9 cellular contexts compared by ENCODE assay signal in the genomic region with DNA sequence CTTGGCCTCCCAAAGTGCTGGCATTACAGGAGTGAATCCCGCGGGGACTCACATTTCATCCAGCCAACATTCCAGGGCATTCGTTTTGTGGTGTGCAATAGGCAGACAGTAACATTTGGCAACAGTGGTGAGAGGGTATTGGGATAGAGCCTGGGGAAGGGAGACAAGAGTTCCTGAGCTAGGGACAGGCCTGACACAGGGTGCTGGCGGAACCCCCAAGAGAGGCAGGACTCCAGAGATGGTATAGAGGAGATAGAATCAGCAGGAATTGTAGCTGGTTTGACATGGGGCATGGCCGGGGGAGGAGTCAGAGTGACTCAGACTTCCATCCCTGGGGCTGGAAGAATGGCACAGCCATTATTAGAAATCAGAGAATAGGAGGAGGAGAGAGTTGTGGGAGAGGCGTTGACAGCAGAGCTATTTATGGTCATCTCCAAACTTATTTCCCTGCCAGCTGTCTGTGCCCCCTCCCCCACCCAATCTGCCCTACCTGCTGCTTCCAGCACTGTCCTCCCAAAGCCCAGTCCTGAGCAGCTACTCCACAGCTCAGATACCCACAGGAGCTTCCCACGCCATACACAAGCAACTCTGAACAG. TPM values are rescaled to one million over a fixed set of nuclear protein-coding genes. Genes with fewer than 3 reads are reported as not detected.
DNase-seq lines count a peak whose midpoint lies in the region; ATAC-seq and TF ChIP-seq lines count a peak whose summit lies in the region.
"Had no signal": no experiment of that assay in that cellular context is flagged by ENCODE, and none has a peak within 500 bp of the region (broad histone marks: within the 10 kb centered on the region; RNA-seq: fewer than 3 reads in every experiment).

No MANE protein-coding gene starts in this region.

- H3K79me2 ChIP-seq in neural progenitor cell (ENCODE audit: low read depth) (no peaks in the 10 kb centered on the region), MM.1S (ENCODE audit: low read length) (peaks cover 14% of the 10 kb centered on the region)

- H2AFZ ChIP-seq in neural progenitor cell (replicated peaks) (peak overlapping the region; percentile 27), MM.1S (ENCODE audit: low read length) (no peak overlapping the region)

- H3K27ac Mint-ChIP-seq in neural progenitor cell = peak overlapping the region; percentile 70
- no peak overlapping the region for H3K27ac Mint-ChIP-seq in activated T-cell treated with anti-CD3 and anti-CD28 coated beads, Interleukin-2, amount 50 U/mL, for 72 hours

- H3K9ac ChIP-seq in neural progenitor cell (no peak overlapping the region), MM.1S (ENCODE audit: low read length) (no peak overlapping the region)

- no peaks in the 10 kb centered on the region for H3K9me3 Mint-ChIP-seq in neural progenitor cell
- no peaks in the 10 kb centered on the region for H3K9me3 Mint-ChIP-seq in activated T-cell treated with anti-CD3 and anti-CD28 coated beads, Interleukin-2, amount 50 U/mL, for 72 hours

- H3K27ac ChIP-seq in esophagus (ENCODE audit: low read depth in 2 of 2, low read length in 1 of 2) (peak overlapping the region; percentile 65 to 69), neural progenitor cell (no peak overlapping the region), MM.1S (ENCODE audit: low read length) (no peak overlapping the region)

- no peak for ATAC-seq in activated T-cell treated with anti-CD3 and anti-CD28 coated beads, Interleukin-2, amount 50 U/mL, for 72 hours (replicated peaks in 1 of 2)
- no peak for ATAC-seq in HG03460 (IDR thresholded peaks at IDR 0.05; ENCODE audit: unreplicated experiment)

- 46 to 48% methylated on average over 7 of the region's 7 CpGs for WGBS in esophagus, 2 donors

- no peaks in the 10 kb centered on the region for H3K27me3 ChIP-seq in esophagus (ENCODE audit: control insufficient read depth in 1 of 2, insufficient read depth in 2 of 2, low read length in 2 of 2)
- H3K27me3 ChIP-seq in neural progenitor cell = peaks cover 21% of the 10 kb centered on the region
- no peaks in the 10 kb centered on the region for H3K27me3 ChIP-seq in MM.1S (replicated peaks; ENCODE audit: insufficient read depth, low read length)

- peak; percentile 88 for DNase-seq in DMS53 (lab: John Stamatoyannopoulos, UW)
- peak; percentile 10 for DNase-seq in NCI-H526 treated with DMSO at 0.1 percent for 48 hours (lab: John Stamatoyannopoulos, UW)
- no peak for DNase-seq in neural progenitor cell (ENCODE audit: low spot score)
- no peak for DNase-seq in activated T-cell treated with anti-CD3 and anti-CD28 coated beads, Interleukin-2, amount 50 U/mL, for 72 hours
- no peak for DNase-seq in NOMO-1 treated with dmso at 0.1 percent for 144 hours (lab: John Stamatoyannopoulos, UW; ENCODE audit: unreplicated experiment)
- DNase-seq in MM.1S = no peak

- peaks cover 25% of the 10 kb centered on the region for H3K27me3 Mint-ChIP-seq in neural progenitor cell (ENCODE audit: insufficient read depth, low read depth)
- H3K27me3 Mint-ChIP-seq in activated T-cell treated with anti-CD3 and anti-CD28 coated beads, Interleukin-2, amount 50 U/mL, for 72 hours (ENCODE audit: low read depth) = peaks cover 13% of the 10 kb centered on the region

- H3K4me3 ChIP-seq in esophagus (ENCODE audit: low read depth in 1 of 2, low read length in 2 of 2) (no peak overlapping the region), neural progenitor cell (no peak overlapping the region), MM.1S (ENCODE audit: low read length) (no peak overlapping the region)
- H3K4me3 ChIP-seq: skin epidermis had no signal

- H3K9me3 ChIP-seq in esophagus (ENCODE audit: control insufficient read depth in 2 of 2, insufficient read depth in 1 of 2, low read depth in 1 of 2, low read length in 1 of 2) = no peaks in the 10 kb centered on the region
- no peaks in the 10 kb centered on the region for H3K9me3 ChIP-seq in neural progenitor cell (ENCODE audit: low read depth)
- no peaks in the 10 kb centered on the region for H3K9me3 ChIP-seq in MM.1S (replicated peaks; ENCODE audit: insufficient read depth, low read length)

- no peaks in the 10 kb centered on the region for H4K20me1 ChIP-seq in neural progenitor cell (ENCODE audit: low read depth)
- no peaks in the 10 kb centered on the region for H4K20me1 ChIP-seq in MM.1S (ENCODE audit: insufficient read depth, low read length)

- TF ChIP-seq CTCF in neural progenitor cell (IDR thresholded peaks at IDR 0.05) (no peak), MM.1S (IDR thresholded peaks at IDR 0.05; ENCODE audit: low read length) (no peak)

- no peaks in the 10 kb centered on the region for H3K36me3 ChIP-seq in esophagus (ENCODE audit: control insufficient read depth in 2 of 2, insufficient read depth in 2 of 2, low read length in 1 of 2)
- no peaks in the 10 kb centered on the region for H3K36me3 ChIP-seq in neural progenitor cell
- H3K36me3 ChIP-seq in MM.1S (replicated peaks; ENCODE audit: insufficient read depth, low read length) = no peaks in the 10 kb centered on the region

- H3K4me2 ChIP-seq in neural progenitor cell (peak overlapping the region; percentile 34), MM.1S (ENCODE audit: low read depth, low read length) (no peak overlapping the region)

- peak overlapping the region; percentile 42 for H3K4me3 Mint-ChIP-seq in neural progenitor cell
- H3K4me3 Mint-ChIP-seq in activated T-cell treated with anti-CD3 and anti-CD28 coated beads, Interleukin-2, amount 50 U/mL, for 72 hours = no peak overlapping the region

- peaks cover 18% of the 10 kb centered on the region for H3K4me1 Mint-ChIP-seq in neural progenitor cell
- H3K4me1 Mint-ChIP-seq in activated T-cell treated with anti-CD3 and anti-CD28 coated beads, Interleukin-2, amount 50 U/mL, for 72 hours (ENCODE audit: low read depth) = peaks cover 9% of the 10 kb centered on the region

- no peaks in the 10 kb centered on the region for H3K36me3 Mint-ChIP-seq in neural progenitor cell
- no peaks in the 10 kb centered on the region for H3K36me3 Mint-ChIP-seq in activated T-cell treated with anti-CD3 and anti-CD28 coated beads, Interleukin-2, amount 50 U/mL, for 72 hours (ENCODE audit: insufficient read depth in 2 of 2)

- H3K9me2 ChIP-seq in MM.1S (replicated peaks; ENCODE audit: insufficient read depth, low read length) = no peaks in the 10 kb centered on the region

- peaks cover 3 to 14% of the 10 kb centered on the region in 2 donors for H3K4me1 ChIP-seq in esophagus (ENCODE audit: control insufficient read depth in 2 of 2, insufficient read depth in 2 of 2, low read length in 1 of 2)
- H3K4me1 ChIP-seq in neural progenitor cell = peaks cover 8% of the 10 kb centered on the region
- H3K4me1 ChIP-seq in MM.1S (ENCODE audit: low read length) = peaks cover 4% of the 10 kb centered on the region

- H3F3A ChIP-seq in neural progenitor cell (ENCODE audit: low read depth) = peaks cover 10% of the 10 kb centered on the region
- H3F3A ChIP-seq in MM.1S (ENCODE audit: insufficient read depth, low read length) = peaks cover 9% of the 10 kb centered on the region

RNA-seq across cellular contexts. Expression of a gene that starts 4.4 kb away (rescaled TPM):
- polyA plus RNA-seq in esophagus = 10 to 100 TPM; 63.5 to 98.5 TPM
- total RNA-seq in neural progenitor cell (ENCODE audit: low replicate concordance) = 93.1 and 134 TPM in 2 replicates
- total RNA-seq in activated T-cell treated with anti-CD3 and anti-CD28 coated beads, Interleukin-2, amount 50 U/mL, for 72 hours = 100 to 1,000 TPM; 123 to 170 TPM

Comparison
In these comparisons a context has a peak if more than half of its experiments do, and no peak if none do; other contexts are left out.
1. DNase-seq: peak in DMS53 (single experiment) and NCI-H526 treated with DMSO at 0.1 percent for 48 hours (single experiment); none in neural progenitor cell (single experiment), activated T-cell treated with anti-CD3 and anti-CD28 coated beads, Interleukin-2, amount 50 U/mL, for 72 hours (0 of 2), NOMO-1 treated with dmso at 0.1 percent for 144 hours (single experiment) and MM.1S (single experiment).
2. H3K27ac ChIP-seq: peak in esophagus (2 of 2); none in neural progenitor cell (single experiment) and MM.1S (single experiment).